In the genomic region with DNA sequence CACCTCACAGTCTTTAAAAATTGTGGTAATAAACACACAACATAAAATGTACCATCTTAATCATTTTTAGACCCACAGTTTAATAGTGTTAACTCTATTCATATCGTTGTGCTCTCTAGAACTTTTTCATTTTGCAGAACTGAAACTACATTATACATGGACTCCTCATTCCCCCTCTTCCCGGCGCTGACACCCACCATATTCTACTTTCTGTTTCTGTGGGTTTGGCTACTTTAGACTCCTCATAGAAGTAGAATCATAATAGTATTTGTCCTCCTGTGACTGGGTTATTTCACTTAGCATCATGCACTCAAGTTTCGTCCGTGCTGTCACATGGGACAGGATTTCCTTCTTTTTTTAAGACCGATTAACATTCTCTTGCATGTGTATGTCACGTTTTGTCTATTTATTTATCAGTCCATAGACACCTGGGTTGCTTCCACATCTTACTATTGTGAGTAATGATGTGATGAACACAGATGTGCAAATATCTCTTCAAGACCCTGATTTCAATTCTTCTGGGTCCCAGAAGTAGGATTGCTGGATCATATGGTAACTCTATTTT, we compare ENCODE assay signal across 16 cellular contexts.
DNase-seq lines count a peak whose midpoint lies in the region; ATAC-seq and TF ChIP-seq lines count a peak whose summit lies in the region.
"Had no signal": no experiment of that assay in that cellular context is flagged by ENCODE, and none has a peak within 500 bp of the region (broad histone marks: within the 10 kb centered on the region; RNA-seq: fewer than 3 reads in every experiment).

No MANE protein-coding gene starts in this region.

- H3K4me1 ChIP-seq in lower lobe of right lung = no peaks in the 10 kb centered on the region

- no peak overlapping the region for H3K27ac ChIP-seq in lower lobe of right lung
- H3K27ac ChIP-seq: SK-N-MC had no signal

- no peaks in the 10 kb centered on the region for H3K36me3 ChIP-seq in GM06990 (ENCODE audit: control insufficient read depth, insufficient read depth, low read length)
- H3K36me3 ChIP-seq in lower lobe of right lung = no peaks in the 10 kb centered on the region

- DNase-seq in GM06990 (ENCODE audit: extremely low read depth, insufficient read length) (peak; percentile 47), lower lobe of right lung (no peak), NCI-H1105 treated with DMSO at 0.1 percent for 48 hours (lab: John Stamatoyannopoulos, UW) (no peak), hepatic stellate cell (ENCODE audit: low spot score) (no peak), erythroblast (lab: John Stamatoyannopoulos, UW) (no peak)
- DNase-seq: activated B cell treated with CpG ODN at 0.5 μM for 24 hours; activated T-cell treated with anti-CD3 and anti-CD28 coated beads for 4 hours; Calu3; mucosa of descending colon; NCI-H1105; NCI-H526 treated with DMSO at 0.1 percent for 48 hours; stimulated activated CD4-positive, alpha-beta T cell treated with anti-CD3 and anti-CD28 coated beads, Interleukin-15, amount 100 ng/mL, for 24 hours had no signal

- peaks cover 7% of the 10 kb centered on the region for H3K9me3 ChIP-seq in lower lobe of right lung

- no peak for TF ChIP-seq POLR2A in erythroblast (IDR thresholded peaks at IDR 0.05; ENCODE audit: low read length)

- H3K4me3 ChIP-seq in GM06990 (replicated peaks; ENCODE audit: low read depth, low read length) (no peak overlapping the region), lower lobe of right lung (no peak overlapping the region)
- H3K4me3 ChIP-seq: mucosa of descending colon, SK-N-MC had no signal

- TF ChIP-seq CTCF in GM06990 (IDR thresholded peaks at IDR 0.05; ENCODE audit: insufficient read depth, low read length, poor library complexity, severe bottlenecking) = no peak
- TF ChIP-seq CTCF in lower lobe of right lung (IDR thresholded peaks at IDR 0.05) = no peak

- H3K27me3 ChIP-seq in GM06990 (replicated peaks; ENCODE audit: control insufficient read depth, insufficient read depth, low read length) = no peaks in the 10 kb centered on the region; the same call in 1 of the 2 replicates
- no peaks in the 10 kb centered on the region for H3K27me3 ChIP-seq in lower lobe of right lung (ENCODE audit: low read depth)

- ATAC-seq in GM19351 (IDR thresholded peaks at IDR 0.05; ENCODE audit: unreplicated experiment) (peak; percentile 98), HG02759 (IDR thresholded peaks at IDR 0.05; ENCODE audit: unreplicated experiment) (peak; percentile 84), HG03565 (IDR thresholded peaks at IDR 0.05; ENCODE audit: unreplicated experiment) (peak; percentile 92), lower lobe of right lung (no peak)
- ATAC-seq: mucosa of descending colon had no signal

- intact Hi-C loops in lower lobe of right lung (cut with DNase I) = no loop called here

Comparison
In these comparisons a context has a peak if more than half of its experiments do, and no peak if none do; other contexts are left out.
1. ATAC-seq: peak in GM19351 (single experiment), HG02759 (single experiment) and HG03565 (single experiment); none in lower lobe of right lung (0 of 2).